Comparison of ENCODE assay signal across 1 cellular context in genomic region chr10:22133640-22134624, GRCh38.
TF ChIP-seq lines count a peak whose summit lies in the region.

No MANE protein-coding gene starts in this region.

TF ChIP-seq in K562, 482 proteins besides CTCF, POLR2A, EP300 and RAD21 (continued from another document and continues in another):
- no peak for TF ChIP-seq CHD7 (IDR thresholded peaks at IDR 0.05; ENCODE audit: low read depth, low read length)
- no peak for TF ChIP-seq RBM14 (IDR thresholded peaks at IDR 0.05; ENCODE audit: borderline replicate concordance, insufficient read depth, low read depth, low read length)
- peak; percentile 90 for TF ChIP-seq SOX6 (IDR thresholded peaks at IDR 0.05)
- peak; percentile 97 for TF ChIP-seq FOXK1 (CRISPR knock-in tag; IDR thresholded peaks at IDR 0.05; ENCODE audit: borderline replicate concordance)
- TF ChIP-seq MTA1 (IDR thresholded peaks at IDR 0.05; ENCODE audit: borderline replicate concordance), result peak; percentile 89
- TF ChIP-seq KDM5B (IDR thresholded peaks at IDR 0.05; ENCODE audit: insufficient replicate concordance, low read depth, low read length), result no peak
- no peak for TF ChIP-seq ZNF586 (CRISPR knock-in tag; conservative IDR thresholded peaks at IDR 0.05)
- peak; percentile 76 for TF ChIP-seq EP400 (IDR thresholded peaks at IDR 0.05)
- no peak; the same call in 1 of the 2 replicates for TF ChIP-seq ZNF175 (CRISPR knock-in tag; IDR thresholded peaks at IDR 0.05; ENCODE audit: low read depth)
- no peak for TF ChIP-seq NFXL1 (CRISPR knock-in tag; IDR thresholded peaks at IDR 0.05)
- no peak for TF ChIP-seq RBM25 (IDR thresholded peaks at IDR 0.05; ENCODE audit: low read depth, low read length, severe bottlenecking)
- TF ChIP-seq, protein P1, sequence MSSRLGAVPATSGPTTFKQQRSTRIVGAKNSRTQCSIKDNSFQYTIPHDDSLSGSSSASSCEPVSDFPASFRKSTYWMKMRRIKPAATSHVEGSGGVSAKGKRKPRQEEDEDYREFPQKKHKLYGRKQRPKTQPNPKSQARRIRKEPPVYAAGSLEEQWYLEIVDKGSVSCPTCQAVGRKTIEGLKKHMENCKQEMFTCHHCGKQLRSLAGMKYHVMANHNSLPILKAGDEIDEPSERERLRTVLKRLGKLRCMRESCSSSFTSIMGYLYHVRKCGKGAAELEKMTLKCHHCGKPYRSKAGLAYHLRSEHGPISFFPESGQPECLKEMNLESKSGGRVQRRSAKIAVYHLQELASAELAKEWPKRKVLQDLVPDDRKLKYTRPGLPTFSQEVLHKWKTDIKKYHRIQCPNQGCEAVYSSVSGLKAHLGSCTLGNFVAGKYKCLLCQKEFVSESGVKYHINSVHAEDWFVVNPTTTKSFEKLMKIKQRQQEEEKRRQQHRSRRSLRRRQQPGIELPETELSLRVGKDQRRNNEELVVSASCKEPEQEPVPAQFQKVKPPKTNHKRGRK (tag; IDR thresholded peaks at IDR 0.05), result no peak
- no peak for TF ChIP-seq CREB1 (IDR thresholded peaks at IDR 0.05)
- no peak; the same call in 1 of the 2 replicates for TF ChIP-seq CREB1 (CRISPR knock-in tag; IDR thresholded peaks at IDR 0.05)
- no peak for TF ChIP-seq PRMT5 (CRISPR knock-in tag; IDR thresholded peaks at IDR 0.05)
- TF ChIP-seq ESRRB (CRISPR knock-in tag; IDR thresholded peaks at IDR 0.05; ENCODE audit: borderline replicate concordance), result no peak
- TF ChIP-seq BACH1 (tag; IDR thresholded peaks at IDR 0.05), result peak; percentile 82; the same call in 1 of the 2 replicates
- TF ChIP-seq TSC22D4 (tag; IDR thresholded peaks at IDR 0.05), result no peak
- peak; percentile 90 for TF ChIP-seq CBFA2T3 (IDR thresholded peaks at IDR 0.05)
- peak; percentile 59; the same call in 1 of the 2 replicates for TF ChIP-seq ZBTB26 (CRISPR knock-in tag; IDR thresholded peaks at IDR 0.05)
- TF ChIP-seq, protein P2, sequence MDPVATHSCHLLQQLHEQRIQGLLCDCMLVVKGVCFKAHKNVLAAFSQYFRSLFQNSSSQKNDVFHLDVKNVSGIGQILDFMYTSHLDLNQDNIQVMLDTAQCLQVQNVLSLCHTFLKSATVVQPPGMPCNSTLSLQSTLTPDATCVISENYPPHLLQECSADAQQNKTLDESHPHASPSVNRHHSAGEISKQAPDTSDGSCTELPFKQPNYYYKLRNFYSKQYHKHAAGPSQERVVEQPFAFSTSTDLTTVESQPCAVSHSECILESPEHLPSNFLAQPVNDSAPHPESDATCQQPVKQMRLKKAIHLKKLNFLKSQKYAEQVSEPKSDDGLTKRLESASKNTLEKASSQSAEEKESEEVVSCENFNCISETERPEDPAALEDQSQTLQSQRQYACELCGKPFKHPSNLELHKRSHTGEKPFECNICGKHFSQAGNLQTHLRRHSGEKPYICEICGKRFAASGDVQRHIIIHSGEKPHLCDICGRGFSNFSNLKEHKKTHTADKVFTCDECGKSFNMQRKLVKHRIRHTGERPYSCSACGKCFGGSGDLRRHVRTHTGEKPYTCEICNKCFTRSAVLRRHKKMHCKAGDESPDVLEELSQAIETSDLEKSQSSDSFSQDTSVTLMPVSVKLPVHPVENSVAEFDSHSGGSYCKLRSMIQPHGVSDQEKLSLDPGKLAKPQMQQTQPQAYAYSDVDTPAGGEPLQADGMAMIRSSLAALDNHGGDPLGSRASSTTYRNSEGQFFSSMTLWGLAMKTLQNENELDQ (CRISPR knock-in tag; IDR thresholded peaks at IDR 0.05; ENCODE audit: borderline replicate concordance), result no peak
- TF ChIP-seq, protein P3, sequence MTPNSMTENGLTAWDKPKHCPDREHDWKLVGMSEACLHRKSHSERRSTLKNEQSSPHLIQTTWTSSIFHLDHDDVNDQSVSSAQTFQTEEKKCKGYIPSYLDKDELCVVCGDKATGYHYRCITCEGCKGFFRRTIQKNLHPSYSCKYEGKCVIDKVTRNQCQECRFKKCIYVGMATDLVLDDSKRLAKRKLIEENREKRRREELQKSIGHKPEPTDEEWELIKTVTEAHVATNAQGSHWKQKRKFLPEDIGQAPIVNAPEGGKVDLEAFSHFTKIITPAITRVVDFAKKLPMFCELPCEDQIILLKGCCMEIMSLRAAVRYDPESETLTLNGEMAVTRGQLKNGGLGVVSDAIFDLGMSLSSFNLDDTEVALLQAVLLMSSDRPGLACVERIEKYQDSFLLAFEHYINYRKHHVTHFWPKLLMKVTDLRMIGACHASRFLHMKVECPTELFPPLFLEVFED (CRISPR knock-in tag; conservative IDR thresholded peaks at IDR 0.05), result 0 out of 2 replicates have a peak, but pooled peaks have one; percentile 37
- TF ChIP-seq ASH1L (IDR thresholded peaks at IDR 0.05; ENCODE audit: borderline replicate concordance, low read depth, partially characterized antibody), result no peak
- TF ChIP-seq, protein P4, sequence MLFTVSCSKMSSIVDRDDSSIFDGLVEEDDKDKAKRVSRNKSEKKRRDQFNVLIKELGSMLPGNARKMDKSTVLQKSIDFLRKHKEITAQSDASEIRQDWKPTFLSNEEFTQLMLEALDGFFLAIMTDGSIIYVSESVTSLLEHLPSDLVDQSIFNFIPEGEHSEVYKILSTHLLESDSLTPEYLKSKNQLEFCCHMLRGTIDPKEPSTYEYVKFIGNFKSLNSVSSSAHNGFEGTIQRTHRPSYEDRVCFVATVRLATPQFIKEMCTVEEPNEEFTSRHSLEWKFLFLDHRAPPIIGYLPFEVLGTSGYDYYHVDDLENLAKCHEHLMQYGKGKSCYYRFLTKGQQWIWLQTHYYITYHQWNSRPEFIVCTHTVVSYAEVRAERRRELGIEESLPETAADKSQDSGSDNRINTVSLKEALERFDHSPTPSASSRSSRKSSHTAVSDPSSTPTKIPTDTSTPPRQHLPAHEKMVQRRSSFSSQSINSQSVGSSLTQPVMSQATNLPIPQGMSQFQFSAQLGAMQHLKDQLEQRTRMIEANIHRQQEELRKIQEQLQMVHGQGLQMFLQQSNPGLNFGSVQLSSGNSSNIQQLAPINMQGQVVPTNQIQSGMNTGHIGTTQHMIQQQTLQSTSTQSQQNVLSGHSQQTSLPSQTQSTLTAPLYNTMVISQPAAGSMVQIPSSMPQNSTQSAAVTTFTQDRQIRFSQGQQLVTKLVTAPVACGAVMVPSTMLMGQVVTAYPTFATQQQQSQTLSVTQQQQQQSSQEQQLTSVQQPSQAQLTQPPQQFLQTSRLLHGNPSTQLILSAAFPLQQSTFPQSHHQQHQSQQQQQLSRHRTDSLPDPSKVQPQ (CRISPR knock-in tag; IDR thresholded peaks at IDR 0.05; ENCODE audit: borderline replicate concordance), result no peak
- peak; percentile 71; the same call in 1 of the 2 replicates for TF ChIP-seq KLF6 (CRISPR knock-in tag; IDR thresholded peaks at IDR 0.05; ENCODE audit: borderline replicate concordance)
- TF ChIP-seq FOXJ2 (tag; IDR thresholded peaks at IDR 0.05), result peak; percentile 91; the same call in 1 of the 2 replicates
- no peak for TF ChIP-seq NCOA2 (IDR thresholded peaks at IDR 0.05; ENCODE audit: partially characterized antibody in 2 of 2)
- TF ChIP-seq ARID3B (CRISPR knock-in tag; IDR thresholded peaks at IDR 0.05; ENCODE audit: borderline replicate concordance), result no peak
- TF ChIP-seq SETDB1 (IDR thresholded peaks at IDR 0.05; ENCODE audit: low read length), result no peak
- TF ChIP-seq NUFIP1 (IDR thresholded peaks at IDR 0.05; ENCODE audit: partially characterized antibody), result no peak
- TF ChIP-seq ZKSCAN3 (CRISPR knock-in tag; IDR thresholded peaks at IDR 0.05), result no peak
